ENCODE assay signal across 10 cellular contexts in genomic region chr10:108374991-108375390, GRCh38.
"Had no signal": no experiment of that assay in that cellular context is flagged by ENCODE, and none has a peak within 500 bp of the region (broad histone marks: within the 10 kb centered on the region; RNA-seq: fewer than 3 reads in every experiment).

No MANE protein-coding gene starts in this region.

- H3K9me3 ChIP-seq: HAP-1 had no signal

- H3K4me1 Mint-ChIP-seq: GM23338, IgD-negative memory B cell had no signal

- DNase-seq: KBM-7 had no signal

- H2AFZ ChIP-seq: GM23338 had no signal

- H3K4me3 ChIP-seq: GM23338, HAP-1 had no signal

- H3K27me3 Mint-ChIP-seq: IgD-negative memory B cell had no signal

- ATAC-seq: GM23338, HCT116, HepG2 had no signal

- H3K27ac Mint-ChIP-seq: GM23338, HFFc6, IgD-negative memory B cell had no signal

- H3K4me2 ChIP-seq: GM23338 had no signal

- H3K27ac ChIP-seq: HL-60 had no signal

- H3K4me1 ChIP-seq: HAP-1 had no signal

- H3K36me3 ChIP-seq: HAP-1 had no signal

- FAIRE-seq: H1, H54, HepG2 had no signal

- H3K4me3 Mint-ChIP-seq: GM23338, HFFc6, IgD-negative memory B cell had no signal

- H3K36me3 Mint-ChIP-seq: IgD-negative memory B cell had no signal
